In the genomic region with DNA sequence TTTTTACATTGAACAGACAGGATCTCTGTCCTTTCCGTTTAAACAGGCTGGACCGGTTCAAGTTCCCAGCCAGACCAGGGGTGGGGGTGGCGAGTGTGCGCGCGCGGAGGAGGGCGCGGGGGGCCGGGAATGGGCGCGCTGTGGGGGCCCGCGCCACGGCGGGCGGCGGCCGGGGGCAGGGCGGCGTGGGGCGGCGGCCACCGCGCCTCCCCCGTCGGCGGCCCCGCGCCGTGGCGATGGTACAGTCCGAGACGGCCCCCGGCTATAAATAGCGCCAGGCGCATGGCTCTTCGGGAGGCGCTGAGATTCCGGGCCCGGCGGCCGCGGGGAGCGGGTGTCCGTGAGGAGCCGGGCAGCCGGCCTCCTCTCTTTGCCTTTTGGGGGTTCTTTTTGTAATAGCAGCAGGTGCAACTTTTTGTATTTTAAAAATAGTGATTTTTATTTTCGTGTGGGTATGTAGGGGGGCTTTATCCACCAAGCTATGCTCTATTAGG, we compare ENCODE assay signal across 10 cellular contexts. TPM values are rescaled to one million over a fixed set of nuclear protein-coding genes. Genes with fewer than 3 reads are reported as not detected.
DNase-seq lines count a peak whose midpoint lies in the region; ATAC-seq and TF ChIP-seq lines count a peak whose summit lies in the region.
"Had no signal": no experiment of that assay in that cellular context is flagged by ENCODE, and none has a peak within 500 bp of the region (broad histone marks: within the 10 kb centered on the region; RNA-seq: fewer than 3 reads in every experiment).

No MANE protein-coding gene starts in this region.

- no peak for TF ChIP-seq CTCF in mesothelial cell of epicardium (IDR thresholded peaks at IDR 0.05; ENCODE audit: unreplicated experiment)
- TF ChIP-seq CTCF in vagina (IDR thresholded peaks at IDR 0.05) = no peak

- H3K27me3 ChIP-seq in endocrine pancreas (ENCODE audit: control insufficient read depth, insufficient read depth, low read length) = no peaks in the 10 kb centered on the region
- peaks cover 14% of the 10 kb centered on the region for H3K27me3 ChIP-seq in vagina

- no peak overlapping the region for H3K27ac ChIP-seq in vagina

- H3K27me3 Mint-ChIP-seq in mesothelial cell of epicardium (ENCODE audit: low read depth) = peaks cover 91% of the 10 kb centered on the region
- H3K27me3 Mint-ChIP-seq in activated CD4-positive, alpha-beta memory T cell treated with anti-CD3 and anti-CD28 coated beads, Interleukin-2, amount 10 ng/mL, durations not matched to agents 7 days and 5 days = peaks cover 54% of the 10 kb centered on the region

- no peaks in the 10 kb centered on the region for H3K9me3 Mint-ChIP-seq in mesothelial cell of epicardium
- no peaks in the 10 kb centered on the region for H3K9me3 Mint-ChIP-seq in activated CD4-positive, alpha-beta memory T cell treated with anti-CD3 and anti-CD28 coated beads, Interleukin-2, amount 10 ng/mL, durations not matched to agents 7 days and 5 days
- H3K9me3 Mint-ChIP-seq: memory B cell had no signal

- ATAC-seq in HG03097 (IDR thresholded peaks at IDR 0.05; ENCODE audit: low FRiP score, unreplicated experiment) = no peak

- H3K4me3 ChIP-seq in endocrine pancreas (ENCODE audit: control insufficient read depth, insufficient read depth, low read length) = peak overlapping the region; percentile 82
- peak overlapping the region; percentile 47 to 54 for H3K4me3 ChIP-seq in vagina

- peak overlapping the region; percentile 76 for H3K9ac ChIP-seq in endocrine pancreas (ENCODE audit: control insufficient read depth, insufficient read depth, low read length)

- peak overlapping the region; percentile 76 for H3K4me3 Mint-ChIP-seq in mesothelial cell of epicardium
- no peak overlapping the region for H3K4me3 Mint-ChIP-seq in activated CD4-positive, alpha-beta memory T cell treated with anti-CD3 and anti-CD28 coated beads, Interleukin-2, amount 10 ng/mL, durations not matched to agents 7 days and 5 days

- peak overlapping the region; percentile 70 for H3K27ac Mint-ChIP-seq in mesothelial cell of epicardium
- no peak overlapping the region for H3K27ac Mint-ChIP-seq in activated CD4-positive, alpha-beta memory T cell treated with anti-CD3 and anti-CD28 coated beads, Interleukin-2, amount 10 ng/mL, durations not matched to agents 7 days and 5 days
- H3K27ac Mint-ChIP-seq: IgD-negative memory B cell, memory B cell had no signal

- intact Hi-C loops in vagina (cut with DNase I) = no loop called here

- no peaks in the 10 kb centered on the region for H3K36me3 ChIP-seq in endocrine pancreas (ENCODE audit: control insufficient read depth, insufficient read depth, low read length)
- no peaks in the 10 kb centered on the region for H3K36me3 ChIP-seq in vagina

- H3K4me1 ChIP-seq in endocrine pancreas (ENCODE audit: control insufficient read depth, insufficient read depth, low read length) (no peaks in the 10 kb centered on the region), vagina (peaks cover 26% of the 10 kb centered on the region)

- H3K36me3 Mint-ChIP-seq in mesothelial cell of epicardium = no peaks in the 10 kb centered on the region
- no peaks in the 10 kb centered on the region for H3K36me3 Mint-ChIP-seq in activated CD4-positive, alpha-beta memory T cell treated with anti-CD3 and anti-CD28 coated beads, Interleukin-2, amount 10 ng/mL, durations not matched to agents 7 days and 5 days (ENCODE audit: low read depth)
- H3K36me3 Mint-ChIP-seq: IgD-negative memory B cell had no signal

- POLR2A ChIA-PET in activated CD4-positive, alpha-beta memory T cell treated with anti-CD3 and anti-CD28 coated beads, Interleukin-2, amount 10 ng/mL, durations not matched to agents 7 days and 5 days (lab: Charles Lee) = interaction anchor here (0.6 kb wide), 1 partner anchor 13 kb away, joined by 3 read pairs; no protein-coding TSS in a partner anchor

- H3K9me3 ChIP-seq in endocrine pancreas (ENCODE audit: control insufficient read depth, low read length) (no peaks in the 10 kb centered on the region), vagina (no peaks in the 10 kb centered on the region)

- DNase-seq in EL (peak; percentile 4), NCI-H510A (lab: John Stamatoyannopoulos, UW) (peak; percentile 70), mesothelial cell of epicardium (ENCODE audit: low spot score in 2 of 2, unreplicated experiment in 2 of 2) (peak; percentile 65 to 76), vagina (ENCODE audit: extremely low spot score in 2 of 2) (no peak)
- no peak for DNase-seq in stimulated activated naive CD4-positive, alpha-beta T cell (lab: John Stamatoyannopoulos, UW)
- DNase-seq in activated CD4-positive, alpha-beta memory T cell treated with anti-CD3 and anti-CD28 coated beads, Interleukin-2, amount 10 ng/mL, durations not matched to agents 7 days and 5 days = no peak

- H3K4me1 Mint-ChIP-seq in mesothelial cell of epicardium = peaks cover 9% of the 10 kb centered on the region
- H3K4me1 Mint-ChIP-seq in activated CD4-positive, alpha-beta memory T cell treated with anti-CD3 and anti-CD28 coated beads, Interleukin-2, amount 10 ng/mL, durations not matched to agents 7 days and 5 days = peaks cover 9% of the 10 kb centered on the region

- no peak for TF ChIP-seq POLR2A in vagina (IDR thresholded peaks at IDR 0.05)

- CTCF ChIA-PET in activated CD4-positive, alpha-beta memory T cell treated with anti-CD3 and anti-CD28 coated beads, Interleukin-2, amount 10 ng/mL, durations not matched to agents 7 days and 5 days (lab: Charles Lee) = no interaction called here

RNA-seq across cellular contexts. Expression of a gene that starts 0.4 kb away (rescaled TPM):
- 2.0 to 2.4 TPM (median 2.3 TPM) in 3 replicates for total RNA-seq in mesothelial cell of epicardium
- total RNA-seq in vagina = 2.2 TPM
- total RNA-seq in activated CD4-positive, alpha-beta memory T cell treated with anti-CD3 and anti-CD28 coated beads, Interleukin-2, amount 10 ng/mL, durations not matched to agents 7 days and 5 days = not detected

Comparison
In these comparisons a context has a peak if more than half of its experiments do, and no peak if none do; other contexts are left out.
1. DNase-seq: peak in EL (single experiment), NCI-H510A (single experiment) and mesothelial cell of epicardium (2 of 2); none in vagina (0 of 2), stimulated activated naive CD4-positive, alpha-beta T cell (0 of 6) and activated CD4-positive, alpha-beta memory T cell treated with anti-CD3 and anti-CD28 coated beads, Interleukin-2, amount 10 ng/mL, durations not matched to agents 7 days and 5 days (single experiment).